8 cellular contexts compared by ENCODE assay signal in genomic region chr1:8423134-8423701, GRCh38.
DNase-seq lines count a peak whose midpoint lies in the region; ATAC-seq, FAIRE-seq and TF ChIP-seq lines count a peak whose summit lies in the region.

No MANE protein-coding gene starts in this region.

- CTCF ChIA-PET in H1 (lab: Charles Lee; ENCODE audit: partially characterized antibody): interaction anchor here (0.7 to 8.5 kb wide), 6 partner anchors 12 to 49 kb away, joined by 3 to 88 read pairs (median 4); no protein-coding TSS in a partner anchor

- H3K27ac ChIP-seq in H1 (ENCODE audit: low read depth, low read length) (no peak overlapping the region), muscle layer of duodenum (ENCODE audit: low read length) (peak overlapping the region; percentile 99), upper lobe of left lung (peak overlapping the region; percentile 95 to 99 (median 97))

- no peak overlapping the region for H2BK120ac ChIP-seq in H1 (replicated peaks; ENCODE audit: low read depth, low read length)

- no peak overlapping the region for H3K23ac ChIP-seq in H1 (ENCODE audit: insufficient read length)

- H3K4ac ChIP-seq in H1 (replicated peaks; ENCODE audit: insufficient read length, low read depth, low read length): no peak overlapping the region

- peaks cover 14% of the 10 kb centered on the region for H3K23me2 ChIP-seq in H1 (ENCODE audit: low read depth, low read length)

- TF ChIP-seq POLR2A in H1 (IDR thresholded peaks at IDR 0.05; ENCODE audit: control extremely low read depth in 1 of 2, low read depth in 2 of 2, low read length in 2 of 2): no peak
- TF ChIP-seq POLR2A in upper lobe of left lung (IDR thresholded peaks at IDR 0.05): no peak

- TF ChIP-seq CTCF in AG09309 (IDR thresholded peaks at IDR 0.05; ENCODE audit: control insufficient read depth, insufficient read depth, low read depth, low read length, missing control alignments) (no peak), H1 (IDR thresholded peaks at IDR 0.05; ENCODE audit: control extremely low read depth in 1 of 3, insufficient read depth in 1 of 3, low read depth in 1 of 3, low read length in 3 of 3) (no peak), upper lobe of left lung (IDR thresholded peaks at IDR 0.05) (no peak)

- no peak overlapping the region for H2AFZ ChIP-seq in H1 (ENCODE audit: low read length)

- no peak overlapping the region for H2BK20ac ChIP-seq in H1 (ENCODE audit: low read length)

- H4K8ac ChIP-seq in H1 (ENCODE audit: extremely low read depth, insufficient read depth, low read length): peak overlapping the region; percentile 69; the same call in 1 of the 2 replicates

- ATAC-seq in HG02642 (IDR thresholded peaks at IDR 0.05; ENCODE audit: poor library complexity, unreplicated experiment) (peak; percentile 16), upper lobe of left lung (ENCODE audit: low FRiP score in 2 of 2) (peak in 1 of 2 donors; percentile 32), HG03159 (IDR thresholded peaks at IDR 0.05; ENCODE audit: unreplicated experiment) (no peak)

- H4K20me1 ChIP-seq in H1 (replicated peaks in 1 of 2; ENCODE audit: control insufficient read depth in 1 of 2, insufficient read depth in 2 of 2, low read length in 2 of 2): peaks cover 2 to 6% of the 10 kb centered on the region in 2 experiments

- peaks cover 12% of the 10 kb centered on the region; the same call in 1 of the 2 replicates for H3K79me1 ChIP-seq in H1 (ENCODE audit: low read depth, low read length)

- peaks cover 0 to 66% of the 10 kb centered on the region in 2 experiments; a peak in 3 of 4 replicates for H3K79me2 ChIP-seq in H1 (ENCODE audit: control insufficient read depth in 1 of 2, insufficient read depth in 2 of 2, low read length in 2 of 2)

- no peak overlapping the region; the same call in 1 of the 2 replicates for H2BK15ac ChIP-seq in H1 (ENCODE audit: low read length)

- H3K9me3 ChIP-seq in H1 (ENCODE audit: insufficient read depth in 2 of 2, low read depth in 1 of 2, low read length in 1 of 2) (no peaks in the 10 kb centered on the region), muscle layer of duodenum (ENCODE audit: control insufficient read depth in 1 of 2, low read length in 2 of 2) (no peaks in the 10 kb centered on the region), upper lobe of left lung (no peaks in the 10 kb centered on the region)

- 0 out of 2 replicates have a peak overlapping the region, but pooled peaks have one; percentile 11 for H2AK5ac ChIP-seq in H1 (ENCODE audit: low read depth, low read length)

- H3K14ac ChIP-seq in H1 (ENCODE audit: insufficient read length): no peak overlapping the region

- H2BK12ac ChIP-seq in H1 (ENCODE audit: low read depth, low read length): peak overlapping the region; percentile 71; the same call in 1 of the 2 replicates

- H3K4me1 ChIP-seq in H1 (replicated peaks in 1 of 4; ENCODE audit: control insufficient read depth in 3 of 4, insufficient read depth in 4 of 4, low read length in 3 of 4) (peaks cover 15 to 25% (median 22%) of the 10 kb centered on the region in 4 experiments), muscle layer of duodenum (ENCODE audit: control insufficient read depth in 1 of 2, insufficient read depth in 2 of 2, low read length in 2 of 2) (peaks cover 32 to 37% of the 10 kb centered on the region in 2 donors), upper lobe of left lung (peaks cover 58 to 75% (median 68%) of the 10 kb centered on the region in 4 donors)

- no peak for FAIRE-seq in H1 (lab: Jason Lieb, UNC)

- H3K4me3 ChIP-seq in AG09309 (ENCODE audit: control insufficient read depth, low read depth, low read length) (peak overlapping the region; percentile 76), H1 (ENCODE audit: extremely low read depth in 1 of 4, insufficient read depth in 2 of 4, low read depth in 3 of 4, low read length in 4 of 4) (peak overlapping the region; percentile 64 to 88 (median 72)), muscle layer of duodenum (ENCODE audit: low read depth in 1 of 2, low read length in 2 of 2) (peak overlapping the region; percentile 83 to 97), upper lobe of left lung (peak overlapping the region; percentile 66 to 90 (median 80))

- POLR2A ChIA-PET in H1 (lab: Charles Lee; ENCODE audit: partially characterized antibody): interaction anchor here (0.8 to 1.3 kb wide), 4 partner anchors 15 to 280 kb away, joined by 3 to 5 read pairs (median 4); no protein-coding TSS in a partner anchor

- peak overlapping the region in 2 of 4 experiments; percentile 57 to 61; a peak in 4 of 7 replicates for H3K9ac ChIP-seq in H1 (replicated peaks in 1 of 4; ENCODE audit: extremely low read depth in 1 of 4, low read depth in 3 of 4, low read length in 3 of 4)

- no peak overlapping the region for H2BK5ac ChIP-seq in H1 (ENCODE audit: low read depth, low read length)

- H4K5ac ChIP-seq in H1 (ENCODE audit: insufficient read length, low read depth, low read length): no peak overlapping the region

- TF ChIP-seq EP300 in H1 (IDR thresholded peaks at IDR 0.05; ENCODE audit: borderline replicate concordance in 1 of 2, low read depth in 2 of 2, low read length in 2 of 2): no peak
- TF ChIP-seq EP300 in upper lobe of left lung (IDR thresholded peaks at IDR 0.05): no peak

- H4K91ac ChIP-seq in H1 (replicated peaks; ENCODE audit: insufficient read length, low read length): no peak overlapping the region

- DNase-seq in AG09309 (ENCODE audit: low read depth): no peak
- peak; percentile 36 to 39 for DNase-seq in activated CD4-positive, alpha-beta T cell treated with anti-CD3 and anti-CD28 coated beads for 4 hours
- peak in 1 of 2 experiments; percentile 65 for DNase-seq in H1 (ENCODE audit: low read depth in 1 of 2, low spot score in 2 of 2)
- no peak for DNase-seq in upper lobe of left lung
- no peak for DNase-seq in NCI-H446 treated with DMSO at 0.1 percent for 48 hours (lab: John Stamatoyannopoulos, UW)

- H3K36me3 ChIP-seq in H1 (ENCODE audit: control insufficient read depth in 2 of 4, insufficient read depth in 4 of 4, low read length in 3 of 4) (peaks cover 0 to 4% (median 0%) of the 10 kb centered on the region in 4 experiments; a peak in 5 of 8 replicates), muscle layer of duodenum (ENCODE audit: control insufficient read depth in 1 of 2, insufficient read depth in 2 of 2, low read length in 2 of 2) (peaks cover 7 to 17% of the 10 kb centered on the region in 2 donors), upper lobe of left lung (peaks cover 0 to 16% (median 0%) of the 10 kb centered on the region in 4 donors)

- H3K18ac ChIP-seq in H1 (ENCODE audit: extremely low read depth, low read length): peak overlapping the region; percentile 29; the same call in 1 of the 2 replicates

- no peak for TF ChIP-seq RAD21 in H1 (IDR thresholded peaks at IDR 0.05 in 1 of 2, conservative IDR thresholded peaks at IDR 0.05 in 1 of 2; ENCODE audit: low read depth in 2 of 2, low read length in 2 of 2)

- WGBS in H1 (ENCODE audit: extremely low coverage in 1 of 2, insufficient coverage in 1 of 2, insufficient read length in 1 of 2, insufficient replicate concordance in 2 of 2, low coverage in 1 of 2, low lambda C conversion rate in 2 of 2, missing lambda C conversion rate in 1 of 2), 2 experiments: 0% methylated on average over 27 of the region's 38 CpGs; no CpG with 5 or more reads in 1 of the 2 experiments
- 0 to 3% methylated on average over 4 to 21 of the region's 38 CpGs for WGBS in upper lobe of left lung, 2 donors

- peak overlapping the region; percentile 93 to 96 for H3K4me2 ChIP-seq in H1 (ENCODE audit: insufficient read depth in 1 of 2, low read depth in 2 of 2, low read length in 2 of 2)

- no peak overlapping the region for H3K56ac ChIP-seq in H1 (replicated peaks; ENCODE audit: insufficient read length, low read depth, low read length)

- no peaks in the 10 kb centered on the region for H3K27me3 ChIP-seq in H1 (replicated peaks in 1 of 4; ENCODE audit: control insufficient read depth in 3 of 4, extremely low read depth in 1 of 4, insufficient read depth in 3 of 4, low read length in 3 of 4)
- H3K27me3 ChIP-seq in muscle layer of duodenum (ENCODE audit: low read depth, low read length): no peaks in the 10 kb centered on the region
- H3K27me3 ChIP-seq in upper lobe of left lung: no peaks in the 10 kb centered on the region

TF ChIP-seq in H1, 55 proteins besides CTCF, POLR2A, EP300 and RAD21:
- TF ChIP-seq JUND (IDR thresholded peaks at IDR 0.05; ENCODE audit: low read length) (no peak), KDM4A (IDR thresholded peaks at IDR 0.05; ENCODE audit: low read depth, low read length, severe bottlenecking) (peak; percentile 10), POLR2AphosphoS5 (IDR thresholded peaks at IDR 0.05; ENCODE audit: low read depth, low read length) (0 out of 2 replicates have a peak, but pooled peaks have one; percentile 3), MAX (IDR thresholded peaks at IDR 0.05) (no peak), CHD1 (IDR thresholded peaks at IDR 0.05; ENCODE audit: low read depth, low read length) (no peak)

Comparison
In these comparisons a context has a peak if more than half of its experiments do, and no peak if none do; other contexts are left out.
1. DNase-seq: peak in activated CD4-positive, alpha-beta T cell treated with anti-CD3 and anti-CD28 coated beads for 4 hours (2 of 2); none in AG09309 (single experiment), upper lobe of left lung (0 of 2) and NCI-H446 treated with DMSO at 0.1 percent for 48 hours (single experiment).
2. Peak in every context shown above with its lines, with median percentiles within 50 percentile points of each other: H3K4me3 ChIP-seq.